In the genomic region with DNA sequence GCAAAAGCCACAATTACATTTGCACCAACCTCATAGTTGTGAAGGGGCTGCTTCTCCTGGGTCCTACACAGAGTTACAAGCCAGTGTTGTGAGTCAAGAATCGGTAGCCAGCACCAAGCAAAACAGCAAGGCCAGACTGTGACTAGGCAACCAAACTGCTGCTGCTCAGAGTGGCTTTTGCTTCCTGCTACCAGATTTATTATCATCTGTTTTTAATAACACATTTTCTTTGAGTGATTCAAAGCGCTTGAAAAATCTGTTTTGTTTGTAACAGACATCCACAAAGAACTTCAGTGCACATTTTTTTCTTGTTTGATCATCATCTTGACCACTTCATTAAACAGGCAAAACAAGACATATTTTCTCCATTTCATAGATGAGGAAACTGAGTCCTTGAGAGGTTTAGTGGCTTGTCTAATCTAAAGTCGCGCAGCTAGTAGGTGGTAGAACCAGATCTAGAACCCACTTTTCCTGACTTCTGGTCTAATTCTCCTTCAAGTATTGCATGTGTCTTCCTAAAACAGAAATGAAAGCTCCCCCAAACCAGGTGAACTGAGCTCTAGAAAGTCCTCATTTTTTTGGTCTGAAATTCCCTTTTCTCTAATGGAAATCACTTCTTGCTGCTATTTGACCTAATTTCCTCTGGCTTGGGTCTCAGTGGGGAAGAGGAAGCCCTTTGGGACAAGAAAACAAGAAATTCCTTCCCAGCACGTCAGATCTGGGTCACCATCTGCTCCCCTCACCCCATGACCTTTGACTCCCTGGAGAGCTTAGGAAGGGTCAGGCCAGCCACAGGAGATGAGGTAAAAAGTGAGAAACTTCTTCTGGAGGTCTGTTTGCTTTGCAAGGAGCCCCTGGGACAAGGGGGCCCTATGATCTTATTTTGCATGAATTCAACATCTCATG, we compare ENCODE assay signal across 11 cellular contexts. TPM values are rescaled to one million over a fixed set of nuclear protein-coding genes. Genes with fewer than 3 reads are reported as not detected.
DNase-seq lines count a peak whose midpoint lies in the region; ATAC-seq lines count a peak whose summit lies in the region.
"Had no signal": no experiment of that assay in that cellular context is flagged by ENCODE, and none has a peak within 500 bp of the region (broad histone marks: within the 10 kb centered on the region; RNA-seq: fewer than 3 reads in every experiment).

No MANE protein-coding gene starts in this region.

- H3K9ac ChIP-seq in SK-N-MC (ENCODE audit: insufficient read length), result no peak overlapping the region
- H3K9ac ChIP-seq in trophoblast cell (ENCODE audit: low read length), result no peak overlapping the region
- H3K9ac ChIP-seq: parathyroid adenoma had no signal

- H3K4me2 ChIP-seq in trophoblast cell (ENCODE audit: low read length), result no peak overlapping the region

- H3K27ac ChIP-seq in SK-N-MC, result peak overlapping the region; percentile 63; the same call in 1 of the 2 replicates
- H3K27ac ChIP-seq in trophoblast cell (ENCODE audit: low read depth, low read length), result no peak overlapping the region
- H3K27ac ChIP-seq in effector memory CD4-positive, alpha-beta T cell (ENCODE audit: insufficient read depth, low read length, poor library complexity, severe bottlenecking), result no peak overlapping the region
- H3K27ac ChIP-seq in CD8-positive, alpha-beta memory T cell (ENCODE audit: low read depth, low read length), result no peak overlapping the region
- H3K27ac ChIP-seq: parathyroid adenoma had no signal

- no CpG with 5 or more reads among the region's 5 CpGs for WGBS in trophoblast cell (ENCODE audit: extremely low coverage, insufficient coverage, insufficient read length)

- H3K23ac ChIP-seq in trophoblast cell (ENCODE audit: low read length), result no peak overlapping the region

- no peaks in the 10 kb centered on the region for H3K36me3 ChIP-seq in SK-N-MC (ENCODE audit: insufficient read depth, low read length)
- H3K36me3 ChIP-seq in trophoblast cell (ENCODE audit: control insufficient read depth in 1 of 2, insufficient read depth in 2 of 2, low read length in 2 of 2), result no peaks in the 10 kb centered on the region
- H3K36me3 ChIP-seq in effector memory CD4-positive, alpha-beta T cell (ENCODE audit: control insufficient read depth, insufficient read depth, low read length), result no peaks in the 10 kb centered on the region
- H3K36me3 ChIP-seq in CD8-positive, alpha-beta memory T cell (ENCODE audit: insufficient read depth, low read length), result no peaks in the 10 kb centered on the region

- H3K36me3 Mint-ChIP-seq in CD8-positive, alpha-beta memory T cell, result peaks cover 0 to 4% (median 2%) of the 10 kb centered on the region in 3 donors

- ATAC-seq in GM19397 (IDR thresholded peaks at IDR 0.05; ENCODE audit: unreplicated experiment), result no peak

- no peak overlapping the region for H4K8ac ChIP-seq in trophoblast cell (ENCODE audit: low read depth, low read length)

- CTCF ChIA-PET in CD8-positive, alpha-beta memory T cell (lab: Charles Lee), result no interaction called here

- H2AFZ ChIP-seq in trophoblast cell (ENCODE audit: insufficient read depth, low read length, poor library complexity), result no peak overlapping the region
- H2AFZ ChIP-seq: parathyroid adenoma had no signal

- no peak overlapping the region for H3K27ac Mint-ChIP-seq in CD8-positive, alpha-beta memory T cell

- no peak overlapping the region for H4K91ac ChIP-seq in trophoblast cell (ENCODE audit: low read depth, low read length)

- no peak overlapping the region for H2BK5ac ChIP-seq in trophoblast cell (ENCODE audit: low read depth, low read length, poor library complexity)

- H3K4me3 Mint-ChIP-seq in CD8-positive, alpha-beta memory T cell, result no peak overlapping the region

- POLR2A ChIA-PET in CD8-positive, alpha-beta memory T cell (lab: Charles Lee), result no interaction called here

- H3K14ac ChIP-seq in trophoblast cell (ENCODE audit: low read length), result no peak overlapping the region

- H3K4ac ChIP-seq in trophoblast cell (ENCODE audit: low read depth, low read length), result no peak overlapping the region

- H2BK120ac ChIP-seq in trophoblast cell (ENCODE audit: insufficient read depth, low read length, poor library complexity), result no peak overlapping the region

- H3K4me1 ChIP-seq in trophoblast cell (ENCODE audit: control insufficient read depth in 1 of 2, insufficient read depth in 2 of 2, low read length in 2 of 2), result peaks cover 0 to 5% of the 10 kb centered on the region in 2 experiments
- H3K4me1 ChIP-seq in effector memory CD4-positive, alpha-beta T cell (ENCODE audit: control insufficient read depth, insufficient read depth, low read length, poor library complexity, severe bottlenecking), result peaks cover 16% of the 10 kb centered on the region
- peaks cover 36% of the 10 kb centered on the region for H3K4me1 ChIP-seq in CD8-positive, alpha-beta memory T cell (ENCODE audit: insufficient read depth, low read length)

- peaks cover 20 to 21% (median 21%) of the 10 kb centered on the region in 3 donors for H3K4me1 Mint-ChIP-seq in CD8-positive, alpha-beta memory T cell

- no peak overlapping the region for H4K12ac ChIP-seq in trophoblast cell (ENCODE audit: low read depth, low read length)

- H3K27me3 Mint-ChIP-seq in CD8-positive, alpha-beta memory T cell, result peaks cover 5 to 18% of the 10 kb centered on the region in 2 donors

- H2BK12ac ChIP-seq in trophoblast cell (ENCODE audit: low read length), result no peak overlapping the region

- H3K4me3 ChIP-seq in SK-N-MC, result peak overlapping the region; percentile 45
- H3K4me3 ChIP-seq in trophoblast cell (ENCODE audit: low read depth, low read length), result no peak overlapping the region
- no peak overlapping the region for H3K4me3 ChIP-seq in effector memory CD4-positive, alpha-beta T cell (ENCODE audit: insufficient read depth, low read depth, low read length, poor library complexity, severe bottlenecking)
- H3K4me3 ChIP-seq in CD8-positive, alpha-beta memory T cell (ENCODE audit: low read length), result no peak overlapping the region

- peaks cover 1% of the 10 kb centered on the region for H3K79me1 ChIP-seq in trophoblast cell (ENCODE audit: low read length)

- H3K9me3 Mint-ChIP-seq in CD8-positive, alpha-beta memory T cell, result no peaks in the 10 kb centered on the region

- DNase-seq in Ammon's horn (ENCODE audit: low spot score) (peak; percentile 37), SK-N-MC (ENCODE audit: low read depth, low spot score) (peak; percentile 18), fibroblast of the conjunctiva (ENCODE audit: low read depth) (peak; percentile 96), trophoblast cell (peak; percentile 73 to 75), RPMI8226 (no peak)
- DNase-seq in effector memory CD4-positive, alpha-beta T cell, result no peak
- no peak for DNase-seq in CD8-positive, alpha-beta memory T cell
- DNase-seq: effector CD8-positive, alpha-beta T cell; NCI-H524 treated with DMSO at 0.1 percent for 48 hours had no signal

- H3K18ac ChIP-seq in trophoblast cell (ENCODE audit: low read length), result no peak overlapping the region

- H3K27me3 ChIP-seq in trophoblast cell (ENCODE audit: insufficient read depth, low read length), result no peaks in the 10 kb centered on the region
- H3K27me3 ChIP-seq in effector memory CD4-positive, alpha-beta T cell (replicated peaks; ENCODE audit: control insufficient read depth, insufficient read depth, low read length, poor library complexity, severe bottlenecking), result no peaks in the 10 kb centered on the region
- H3K27me3 ChIP-seq in CD8-positive, alpha-beta memory T cell (ENCODE audit: insufficient read depth, low read length, poor library complexity, severe bottlenecking), result no peaks in the 10 kb centered on the region

- no peaks in the 10 kb centered on the region for H3K9me3 ChIP-seq in SK-N-MC (ENCODE audit: low read depth, low read length)
- H3K9me3 ChIP-seq in trophoblast cell (ENCODE audit: insufficient read depth, low read depth, low read length), result no peaks in the 10 kb centered on the region
- no peaks in the 10 kb centered on the region for H3K9me3 ChIP-seq in effector memory CD4-positive, alpha-beta T cell (ENCODE audit: control insufficient read depth, low read length)
- H3K9me3 ChIP-seq in CD8-positive, alpha-beta memory T cell (ENCODE audit: low read length), result no peaks in the 10 kb centered on the region

- no peak overlapping the region for H2AK5ac ChIP-seq in trophoblast cell (ENCODE audit: low read length)

- H3K79me2 ChIP-seq in trophoblast cell (ENCODE audit: control insufficient read depth, insufficient read depth, low read length, poor library complexity), result no peaks in the 10 kb centered on the region
- H3K79me2 ChIP-seq: parathyroid adenoma had no signal

RNA-seq across cellular contexts. Expression of a gene that starts 39.9 kb away (rescaled TPM):
- 93.7 and 96.4 TPM in 2 replicates for polyA plus RNA-seq in trophoblast cell (2013)
- 100 to 1,000 TPM in 1 of 2 experiments, 10 to 100 TPM in 1; 96.6 to 100 TPM for total RNA-seq in CD8-positive, alpha-beta memory T cell
- polyA plus RNA-seq in CD8-positive, alpha-beta memory T cell, result 60.3 TPM

RNA-seq across cellular contexts. Expression of a gene that starts 40.0 kb away (rescaled TPM):
- polyA plus RNA-seq in trophoblast cell (2013), result 0.82 and 0.97 TPM in 2 replicates
- 1 to 10 TPM; 1.6 to 1.8 TPM for total RNA-seq in CD8-positive, alpha-beta memory T cell
- 0.28 TPM for polyA plus RNA-seq in CD8-positive, alpha-beta memory T cell

Comparison
In these comparisons a context has a peak if more than half of its experiments do, and no peak if none do; other contexts are left out.
1. DNase-seq: peak in Ammon's horn (single experiment), SK-N-MC (single experiment), fibroblast of the conjunctiva (single experiment) and trophoblast cell (2 of 2); none in effector memory CD4-positive, alpha-beta T cell (0 of 3), CD8-positive, alpha-beta memory T cell (0 of 5) and RPMI8226 (single experiment).